1 cellular context compared by ENCODE assay signal in genomic region chr19:16525751-16526481, GRCh38.
TF ChIP-seq lines count a peak whose summit lies in the region.

No MANE protein-coding gene starts in this region.

TF ChIP-seq in K562, 482 proteins besides CTCF, POLR2A, EP300 and RAD21:
- TF ChIP-seq RBFOX2 (IDR thresholded peaks at IDR 0.05; ENCODE audit: low read depth, low read length) (peak; percentile 12; the same call in 1 of the 2 replicates), THRA (IDR thresholded peaks at IDR 0.05) (no peak), ZNF263 (CRISPR knock-in tag; IDR thresholded peaks at IDR 0.05; ENCODE audit: borderline replicate concordance) (no peak), MTA2 (IDR thresholded peaks at IDR 0.05; ENCODE audit: low read depth) (no peak), ZBTB33 (CRISPR knock-in tag; IDR thresholded peaks at IDR 0.05) (peak; percentile 50), POLR2G (IDR thresholded peaks at IDR 0.05; ENCODE audit: low read depth, low read length) (peak; percentile 24; the same call in 1 of the 2 replicates)
